25 cellular contexts compared by ENCODE assay signal in the genomic region with DNA sequence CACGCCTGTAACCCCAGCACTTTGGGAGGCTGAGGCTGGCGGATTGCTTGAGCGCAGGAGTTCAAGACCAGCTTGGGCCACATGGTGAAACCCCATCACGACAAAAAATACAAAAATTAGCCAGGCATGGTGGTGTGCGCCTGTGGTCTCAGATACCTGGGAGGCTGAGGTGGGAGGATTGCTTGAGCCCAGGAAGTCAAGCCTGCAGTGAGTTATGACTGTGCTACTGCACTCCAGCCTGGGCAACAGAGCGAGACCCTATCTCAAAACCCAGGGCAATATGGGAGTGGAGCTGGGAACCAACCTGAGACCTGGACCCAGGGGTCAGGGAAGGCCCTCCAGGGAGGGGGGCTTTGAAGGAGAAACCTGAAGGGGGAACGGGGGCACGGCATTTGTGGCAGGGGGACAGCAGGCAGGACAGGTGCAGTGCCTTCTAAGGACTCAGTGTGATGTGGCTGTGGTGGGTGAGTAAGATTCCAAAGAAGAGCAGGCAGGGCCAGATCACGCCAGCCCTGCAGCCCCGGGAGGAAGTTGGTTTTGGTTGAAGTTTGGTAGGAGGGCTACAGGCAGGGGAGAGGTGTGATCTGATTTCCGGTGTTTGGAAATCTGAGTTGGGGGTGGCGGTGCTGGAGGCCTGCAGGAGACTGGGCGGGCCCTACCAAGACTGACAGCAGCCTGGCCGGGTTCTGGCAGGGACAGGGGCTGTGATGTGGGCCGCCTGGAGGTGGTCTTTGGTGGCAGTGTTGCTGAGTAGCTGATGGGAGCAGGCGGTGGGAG. TPM values are rescaled to one million over a fixed set of nuclear protein-coding genes. Genes with fewer than 3 reads are reported as not detected.
DNase-seq lines count a peak whose midpoint lies in the region; ATAC-seq and TF ChIP-seq lines count a peak whose summit lies in the region.
"Had no signal": no experiment of that assay in that cellular context is flagged by ENCODE, and none has a peak within 500 bp of the region (broad histone marks: within the 10 kb centered on the region; RNA-seq: fewer than 3 reads in every experiment).

No MANE protein-coding gene starts in this region.

- H3K4me3 ChIP-seq in endodermal cell (ENCODE audit: low read length) (no peak overlapping the region), gastroesophageal sphincter (no peak overlapping the region)
- H3K4me3 ChIP-seq: adrenal gland, GM12878, PC-9, psoas muscle had no signal

- ATAC-seq in activated CD8-positive, alpha-beta memory T cell treated with anti-CD3 and anti-CD28 coated beads, Interleukin-2, amount 10 ng/mL, durations not matched to agents 7 days and 5 days = no peak
- ATAC-seq in GM18520 (IDR thresholded peaks at IDR 0.05; ENCODE audit: unreplicated experiment) (no peak), gastroesophageal sphincter (no peak)
- ATAC-seq: GM12878, left cardiac atrium, psoas muscle had no signal

- peaks cover 12% of the 10 kb centered on the region for H3K4me1 Mint-ChIP-seq in activated CD8-positive, alpha-beta memory T cell treated with anti-CD3 and anti-CD28 coated beads, Interleukin-2, amount 10 ng/mL, durations not matched to agents 7 days and 5 days
- peaks cover 10% of the 10 kb centered on the region for H3K4me1 Mint-ChIP-seq in T-helper 2 cell treated with Interferon-gamma antibody and Interleukin-4, amounts not matched to agents 5 μg/mL and 100 μg/mL, for 36 hours (ENCODE audit: low read depth)
- peaks cover 6% of the 10 kb centered on the region for H3K4me1 Mint-ChIP-seq in endodermal cell
- H3K4me1 Mint-ChIP-seq: activated B cell treated with CpG ODN at 0.5 μM for 24 hours had no signal

- no peaks in the 10 kb centered on the region for H3K9me3 Mint-ChIP-seq in activated CD8-positive, alpha-beta memory T cell treated with anti-CD3 and anti-CD28 coated beads, Interleukin-2, amount 10 ng/mL, durations not matched to agents 7 days and 5 days (ENCODE audit: low read depth)
- no peaks in the 10 kb centered on the region for H3K9me3 Mint-ChIP-seq in T-helper 2 cell treated with Interferon-gamma antibody and Interleukin-4, amounts not matched to agents 5 μg/mL and 100 μg/mL, for 36 hours
- H3K9me3 Mint-ChIP-seq in endodermal cell = peaks cover 8% of the 10 kb centered on the region

- H3K4me3 Mint-ChIP-seq in activated CD8-positive, alpha-beta memory T cell treated with anti-CD3 and anti-CD28 coated beads, Interleukin-2, amount 10 ng/mL, durations not matched to agents 7 days and 5 days = no peak overlapping the region
- no peak overlapping the region for H3K4me3 Mint-ChIP-seq in T-helper 2 cell treated with Interferon-gamma antibody and Interleukin-4, amounts not matched to agents 5 μg/mL and 100 μg/mL, for 36 hours
- H3K4me3 Mint-ChIP-seq in endodermal cell = no peak overlapping the region
- H3K4me3 Mint-ChIP-seq: activated B cell treated with CpG ODN at 0.5 μM for 24 hours, brain had no signal

- peak overlapping the region; percentile 14 for H3K27ac Mint-ChIP-seq in activated CD8-positive, alpha-beta memory T cell treated with anti-CD3 and anti-CD28 coated beads, Interleukin-2, amount 10 ng/mL, durations not matched to agents 7 days and 5 days
- peak overlapping the region; percentile 0 for H3K27ac Mint-ChIP-seq in T-helper 2 cell treated with Interferon-gamma antibody and Interleukin-4, amounts not matched to agents 5 μg/mL and 100 μg/mL, for 36 hours
- H3K27ac Mint-ChIP-seq in endodermal cell = peak overlapping the region; percentile 7
- H3K27ac Mint-ChIP-seq: activated B cell treated with CpG ODN at 0.5 μM for 24 hours had no signal

- DNase-seq in activated CD8-positive, alpha-beta memory T cell treated with anti-CD3 and anti-CD28 coated beads, Interleukin-2, amount 10 ng/mL, durations not matched to agents 7 days and 5 days = no peak
- DNase-seq in activated CD8-positive, alpha-beta memory T cell treated with anti-CD3 and anti-CD28 coated beads for 24 hours = no peak
- DNase-seq in T-helper 2 cell treated with Interferon-gamma antibody and Interleukin-4, amounts not matched to agents 5 μg/mL and 100 μg/mL, for 36 hours (ENCODE audit: low spot score) = peak; percentile 6
- DNase-seq in endodermal cell = peak; percentile 79
- peak; percentile 36 for DNase-seq in stimulated activated CD8-positive, alpha-beta memory T cell treated with anti-CD3 and anti-CD28 coated beads, Interleukin-4, amount 100 ng/mL, for 48 hours
- DNase-seq in SIG-M5 treated with dmso at 0.1 percent for 504 hours (lab: John Stamatoyannopoulos, UW; ENCODE audit: unreplicated experiment) = no peak
- DNase-seq: activated B cell treated with CpG ODN at 0.5 μM for 24 hours; activated effector memory CD4-positive, alpha-beta T cell treated with anti-CD3 and anti-CD28 coated beads, Interleukin-2, amount 50 U/mL, for 16 hours; adrenal gland; DMS79 treated with DMSO at 0.1 percent for 48 hours; HCEC 1CT; head of caudate nucleus; left cardiac atrium; NCI-H1105 treated with DMSO at 0.1 percent for 48 hours; NCI-H2081; NCI-H446 treated with DMSO at 0.1 percent for 48 hours; nucleus accumbens; PC-9; psoas muscle; SHP77; SW 1271 had no signal

- H3K4me1 ChIP-seq in endodermal cell (ENCODE audit: control insufficient read depth, insufficient read depth, low read length) (no peaks in the 10 kb centered on the region), gastroesophageal sphincter (no peaks in the 10 kb centered on the region)
- H3K4me1 ChIP-seq: adrenal gland, psoas muscle had no signal

- H3K27ac ChIP-seq in endodermal cell (ENCODE audit: low read depth, low read length) = no peak overlapping the region
- H3K27ac ChIP-seq in gastroesophageal sphincter = no peak overlapping the region
- H3K27ac ChIP-seq: adrenal gland, PC-9, psoas muscle had no signal

- H3K27me3 Mint-ChIP-seq in activated CD8-positive, alpha-beta memory T cell treated with anti-CD3 and anti-CD28 coated beads, Interleukin-2, amount 10 ng/mL, durations not matched to agents 7 days and 5 days = no peaks in the 10 kb centered on the region
- no peaks in the 10 kb centered on the region for H3K27me3 Mint-ChIP-seq in T-helper 2 cell treated with Interferon-gamma antibody and Interleukin-4, amounts not matched to agents 5 μg/mL and 100 μg/mL, for 36 hours (ENCODE audit: low read depth)
- no peaks in the 10 kb centered on the region for H3K27me3 Mint-ChIP-seq in endodermal cell (ENCODE audit: insufficient read depth)

- WGBS in endodermal cell (ENCODE audit: insufficient coverage in 1 of 2, insufficient read length in 1 of 2), 2 experiments = 82 to 89% methylated on average over 9 to 16 of the region's 16 CpGs
- 65 to 75% methylated on average over 6 to 9 of the region's 16 CpGs for WGBS in gastroesophageal sphincter (ENCODE audit: low coverage in 1 of 2), 2 donors

- H3K27me3 ChIP-seq in endodermal cell (ENCODE audit: control insufficient read depth, insufficient read depth, low read length, poor library complexity, severe bottlenecking) (no peaks in the 10 kb centered on the region), gastroesophageal sphincter (peaks cover 19% of the 10 kb centered on the region)
- H3K27me3 ChIP-seq: adrenal gland had no signal

- no peaks in the 10 kb centered on the region for H3K36me3 Mint-ChIP-seq in activated CD8-positive, alpha-beta memory T cell treated with anti-CD3 and anti-CD28 coated beads, Interleukin-2, amount 10 ng/mL, durations not matched to agents 7 days and 5 days
- H3K36me3 Mint-ChIP-seq in T-helper 2 cell treated with Interferon-gamma antibody and Interleukin-4, amounts not matched to agents 5 μg/mL and 100 μg/mL, for 36 hours (ENCODE audit: low read depth) = no peaks in the 10 kb centered on the region
- H3K36me3 Mint-ChIP-seq in endodermal cell (ENCODE audit: low read depth) = peaks cover 4% of the 10 kb centered on the region

- no peak for TF ChIP-seq POLR2A in gastroesophageal sphincter (IDR thresholded peaks at IDR 0.05)

- TF ChIP-seq EP300 in gastroesophageal sphincter (IDR thresholded peaks at IDR 0.05) = no peak

- CTCF ChIA-PET in activated CD8-positive, alpha-beta memory T cell treated with anti-CD3 and anti-CD28 coated beads, Interleukin-2, amount 10 ng/mL, durations not matched to agents 7 days and 5 days (lab: Charles Lee) = no interaction called here

- H3K36me3 ChIP-seq in endodermal cell (ENCODE audit: control insufficient read depth, insufficient read depth, low read length) = no peaks in the 10 kb centered on the region
- H3K36me3 ChIP-seq in gastroesophageal sphincter = no peaks in the 10 kb centered on the region
- H3K36me3 ChIP-seq: adrenal gland had no signal

- TF ChIP-seq CTCF in endodermal cell (conservative IDR thresholded peaks at IDR 0.05) = peak; percentile 14
- TF ChIP-seq CTCF in gastroesophageal sphincter (IDR thresholded peaks at IDR 0.05) = no peak

- no peaks in the 10 kb centered on the region for H3K9me3 ChIP-seq in endodermal cell (ENCODE audit: control insufficient read depth, low read length)
- peaks cover 0 to 17% (median 0%) of the 10 kb centered on the region in 3 donors for H3K9me3 ChIP-seq in gastroesophageal sphincter
- H3K9me3 ChIP-seq: adrenal gland, psoas muscle had no signal

- H3K9ac ChIP-seq in endodermal cell (ENCODE audit: extremely low read depth, low read length, poor library complexity, severe bottlenecking) = no peak overlapping the region

RNA-seq across cellular contexts. Expression of a gene that starts 46.2 kb away (rescaled TPM):
- 10 to 100 TPM in 1 of 2 experiments, 1 to 10 TPM in 1; 7.9 to 14.5 TPM for total RNA-seq in activated CD8-positive, alpha-beta memory T cell treated with anti-CD3 and anti-CD28 coated beads, Interleukin-2, amount 10 ng/mL, durations not matched to agents 7 days and 5 days
- total RNA-seq in endodermal cell (1 to 10 TPM; 1.3 TPM), gastroesophageal sphincter (1 to 10 TPM in 3 of 4 donors, under 1 TPM in 1; 0.81 to 1.6 (median 1.3) TPM)
- 2.8 TPM for polyA plus RNA-seq in endodermal cell (2013, experiment 1 of 2)
- polyA plus RNA-seq in endodermal cell (2013, experiment 2 of 2) = 2.3 TPM
- total RNA-seq: PC-9 had no signal

Comparison
In these comparisons a context has a peak if more than half of its experiments do, and no peak if none do; other contexts are left out.
1. DNase-seq: peak in T-helper 2 cell treated with Interferon-gamma antibody and Interleukin-4, amounts not matched to agents 5 μg/mL and 100 μg/mL, for 36 hours (single experiment), endodermal cell (single experiment) and stimulated activated CD8-positive, alpha-beta memory T cell treated with anti-CD3 and anti-CD28 coated beads, Interleukin-4, amount 100 ng/mL, for 48 hours (single experiment); none in activated CD8-positive, alpha-beta memory T cell treated with anti-CD3 and anti-CD28 coated beads, Interleukin-2, amount 10 ng/mL, durations not matched to agents 7 days and 5 days (single experiment), activated CD8-positive, alpha-beta memory T cell treated with anti-CD3 and anti-CD28 coated beads for 24 hours (single experiment) and SIG-M5 treated with dmso at 0.1 percent for 504 hours (single experiment).
2. Peak in every context shown above with its lines, with median percentiles within 50 percentile points of each other: H3K27ac Mint-ChIP-seq.